In genomic region chrX:49915352-49916222, GRCh38 we compare ENCODE assay signal across 8 cellular contexts. TPM values are rescaled to one million over a fixed set of nuclear protein-coding genes. Genes with fewer than 3 reads are reported as not detected.
A peak's percentile ranks its signal among the peaks of the same experiment; 100 is the strongest.
DNase-seq lines count a peak whose midpoint lies in the region; ATAC-seq and TF ChIP-seq lines count a peak whose summit lies in the region.

No MANE protein-coding gene starts in this region.

- no peaks in the 10 kb centered on the region for H3K9me3 ChIP-seq in esophagus muscularis mucosa

- CTCF ChIA-PET in activated CD4-positive, alpha-beta T cell treated with anti-CD3 and anti-CD28 coated beads, Interleukin-2, amount 10 ng/mL, durations not matched to agents 7 days and 5 days (lab: Charles Lee): interaction anchor here (1.2 kb wide), 1 partner anchor 10 kb away, joined by 3 read pairs; no protein-coding TSS in a partner anchor

- no peak overlapping the region for H3K27ac Mint-ChIP-seq in activated CD4-positive, alpha-beta T cell treated with anti-CD3 and anti-CD28 coated beads, Interleukin-2, amount 10 ng/mL, durations not matched to agents 7 days and 5 days
- no peak overlapping the region for H3K27ac Mint-ChIP-seq in neural crest cell (ENCODE audit: unreplicated experiment)

- H3K27me3 Mint-ChIP-seq in activated CD4-positive, alpha-beta T cell treated with anti-CD3 and anti-CD28 coated beads, Interleukin-2, amount 10 ng/mL, durations not matched to agents 7 days and 5 days: no peaks in the 10 kb centered on the region
- H3K27me3 Mint-ChIP-seq in neural crest cell (ENCODE audit: low read depth): no peaks in the 10 kb centered on the region

- intact Hi-C loops in esophagus muscularis mucosa (cut with DNase I): loop anchor here (2.0 to 10.0 kb wide), 3 partner anchors 169 to 667 kb away; partner anchors contain the start of gene CCNB3

- TF ChIP-seq POLR2A in esophagus muscularis mucosa (IDR thresholded peaks at IDR 0.05; ENCODE audit: low read depth): no peak

- H3K4me1 ChIP-seq in esophagus muscularis mucosa: peaks cover 5 to 9% (median 7%) of the 10 kb centered on the region in 4 donors

- ATAC-seq in HG02840 (IDR thresholded peaks at IDR 0.05; ENCODE audit: low FRiP score, unreplicated experiment): peak; percentile 58

- H3K27me3 ChIP-seq in GM06990 (replicated peaks; ENCODE audit: control insufficient read depth, insufficient read depth, low read length): no peaks in the 10 kb centered on the region
- no peaks in the 10 kb centered on the region for H3K27me3 ChIP-seq in esophagus muscularis mucosa

- no peaks in the 10 kb centered on the region for H3K9me3 Mint-ChIP-seq in activated CD4-positive, alpha-beta T cell treated with anti-CD3 and anti-CD28 coated beads, Interleukin-2, amount 10 ng/mL, durations not matched to agents 7 days and 5 days
- no peaks in the 10 kb centered on the region for H3K9me3 Mint-ChIP-seq in neural crest cell

- TF ChIP-seq EP300 in esophagus muscularis mucosa (IDR thresholded peaks at IDR 0.05): no peak

- no peaks in the 10 kb centered on the region for H3K36me3 ChIP-seq in GM06990 (ENCODE audit: control insufficient read depth, insufficient read depth, low read length)
- no peaks in the 10 kb centered on the region for H3K36me3 ChIP-seq in esophagus muscularis mucosa

- TF ChIP-seq CTCF in 22Rv1 (IDR thresholded peaks at IDR 0.05): peak; percentile 71
- TF ChIP-seq CTCF in GM06990 (IDR thresholded peaks at IDR 0.05; ENCODE audit: insufficient read depth, low read length, poor library complexity, severe bottlenecking): peak; percentile 91
- TF ChIP-seq CTCF in esophagus muscularis mucosa (IDR thresholded peaks at IDR 0.05): peak; percentile 76 to 90 (median 77)
- TF ChIP-seq CTCF in neural crest cell (conservative IDR thresholded peaks at IDR 0.05): peak; percentile 79

- 25% methylated on average over 8 of the region's 8 CpGs for WGBS in esophagus muscularis mucosa

- peaks cover 3% of the 10 kb centered on the region for H3K4me1 Mint-ChIP-seq in activated CD4-positive, alpha-beta T cell treated with anti-CD3 and anti-CD28 coated beads, Interleukin-2, amount 10 ng/mL, durations not matched to agents 7 days and 5 days
- no peaks in the 10 kb centered on the region for H3K4me1 Mint-ChIP-seq in neural crest cell

- no peak overlapping the region for H3K4me3 Mint-ChIP-seq in activated CD4-positive, alpha-beta T cell treated with anti-CD3 and anti-CD28 coated beads, Interleukin-2, amount 10 ng/mL, durations not matched to agents 7 days and 5 days
- H3K4me3 Mint-ChIP-seq in neural crest cell: no peak overlapping the region

- H3K4me3 ChIP-seq in GM06990 (replicated peaks; ENCODE audit: low read depth, low read length): no peak overlapping the region
- H3K4me3 ChIP-seq in esophagus muscularis mucosa: no peak overlapping the region

- no peaks in the 10 kb centered on the region for H3K36me3 Mint-ChIP-seq in activated CD4-positive, alpha-beta T cell treated with anti-CD3 and anti-CD28 coated beads, Interleukin-2, amount 10 ng/mL, durations not matched to agents 7 days and 5 days (ENCODE audit: low read depth)
- H3K36me3 Mint-ChIP-seq in neural crest cell (ENCODE audit: low read depth): no peaks in the 10 kb centered on the region

- no peak for DNase-seq in GM06990 (ENCODE audit: extremely low read depth, insufficient read length)
- DNase-seq in NCI-H524 (lab: John Stamatoyannopoulos, UW): peak; percentile 9 to 71
- peak; percentile 66 for DNase-seq in activated CD4-positive, alpha-beta T cell treated with anti-CD3 and anti-CD28 coated beads, Interleukin-2, amount 10 ng/mL, durations not matched to agents 7 days and 5 days
- no peak for DNase-seq in esophagus muscularis mucosa (ENCODE audit: extremely low spot score)
- peak; percentile 33 for DNase-seq in neural crest cell (ENCODE audit: low read depth, low spot score)
- no peak for DNase-seq in ecto neural progenitor cell (ENCODE audit: low spot score)

- POLR2A ChIA-PET in activated CD4-positive, alpha-beta T cell treated with anti-CD3 and anti-CD28 coated beads, Interleukin-2, amount 10 ng/mL, durations not matched to agents 7 days and 5 days (lab: Charles Lee): no interaction called here

- H3K27ac ChIP-seq in 22Rv1 (no peak overlapping the region), esophagus muscularis mucosa (replicated peaks in 1 of 4) (no peak overlapping the region)

RNA-seq across cellular contexts. Expression of gene CLCN5, which starts 6.8 kb away (rescaled TPM):
- 1 to 10 TPM; 3.5 to 3.6 TPM for total RNA-seq in activated CD4-positive, alpha-beta T cell treated with anti-CD3 and anti-CD28 coated beads, Interleukin-2, amount 10 ng/mL, durations not matched to agents 7 days and 5 days
- total RNA-seq in esophagus muscularis mucosa: 1 to 10 TPM; 2.7 to 4.4 (median 3.6) TPM
- 16.7 TPM in 2 replicates for total RNA-seq in neural crest cell

RNA-seq across cellular contexts. Expression of gene USP27X, which starts 36.3 kb away (rescaled TPM):
- total RNA-seq in activated CD4-positive, alpha-beta T cell treated with anti-CD3 and anti-CD28 coated beads, Interleukin-2, amount 10 ng/mL, durations not matched to agents 7 days and 5 days: 1 to 10 TPM; 2.1 to 2.4 TPM
- total RNA-seq in esophagus muscularis mucosa: 1 to 10 TPM; 2.9 to 5.2 (median 4.5) TPM
- 6.8 and 7.3 TPM in 2 replicates for total RNA-seq in neural crest cell

Comparison
In these comparisons a context has a peak if more than half of its experiments do, and no peak if none do; other contexts are left out.
1. DNase-seq: peak in NCI-H524 (2 of 2), activated CD4-positive, alpha-beta T cell treated with anti-CD3 and anti-CD28 coated beads, Interleukin-2, amount 10 ng/mL, durations not matched to agents 7 days and 5 days (single experiment) and neural crest cell (single experiment); none in GM06990 (single experiment), esophagus muscularis mucosa (single experiment) and ecto neural progenitor cell (single experiment).
2. Peak in every context shown above with its lines, with median percentiles within 50 percentile points of each other: CTCF ChIP-seq.